34 cellular contexts compared by ENCODE assay signal in the genomic region with DNA sequence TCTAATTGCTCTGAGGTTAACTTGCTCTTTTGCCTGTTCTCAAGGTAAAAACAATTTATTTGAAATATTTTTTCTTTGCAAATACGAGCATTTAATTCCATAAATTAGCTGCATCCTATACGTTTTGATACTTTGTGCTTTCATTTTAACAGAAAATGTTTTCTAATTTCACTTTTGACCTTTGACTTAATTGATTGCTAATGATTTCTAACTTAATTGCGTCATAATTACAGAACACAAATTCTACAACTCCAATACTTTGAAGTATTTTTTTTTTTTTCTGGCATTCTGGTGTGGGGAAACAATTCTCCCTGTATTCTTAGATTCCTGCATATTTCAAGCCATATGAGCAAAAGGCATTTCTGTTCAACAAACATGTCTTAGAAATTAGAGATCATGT.
DNase-seq lines count a peak whose midpoint lies in the region; ATAC-seq, FAIRE-seq and TF ChIP-seq lines count a peak whose summit lies in the region.
"Had no signal": no experiment of that assay in that cellular context is flagged by ENCODE, and none has a peak within 500 bp of the region (broad histone marks: within the 10 kb centered on the region; RNA-seq: fewer than 3 reads in every experiment).

No MANE protein-coding gene starts in this region.

- no peak overlapping the region for H3K23ac ChIP-seq in IMR-90 (ENCODE audit: low read depth, low read length)

- no peak overlapping the region for H4K8ac ChIP-seq in IMR-90 (ENCODE audit: low read depth in 2 of 2, low read length in 2 of 2)

- no TSS peak for BruUV-seq in HepG2 (replicated peaks; lab: Mats Ljungman, UMichigan)
- BruUV-seq in IMR-90 (replicated peaks; lab: Mats Ljungman, UMichigan), result no TSS peak

- H4K20me1 ChIP-seq in HepG2 (ENCODE audit: insufficient read depth, low read length) (no peaks in the 10 kb centered on the region), IMR-90 (ENCODE audit: insufficient read depth, low read length) (no peaks in the 10 kb centered on the region)
- H4K20me1 ChIP-seq: BLaER1; BLaER1 treated with 17β-estradiol and CSF1 and Interleukin-3, amounts not matched to agents 10 nM and 100 nM had no signal

- no peaks in the 10 kb centered on the region for H3K36me3 Mint-ChIP-seq in naive thymus-derived CD8-positive, alpha-beta T cell
- H3K36me3 Mint-ChIP-seq: CD14-positive monocyte; CD4-positive, alpha-beta memory T cell; CD4-positive, CD25-positive, alpha-beta regulatory T cell; CD8-positive, alpha-beta T cell had no signal

- H4K5ac ChIP-seq in IMR-90 (ENCODE audit: low read depth, low read length), result no peak overlapping the region

- TF ChIP-seq EP300 in HepG2 (IDR thresholded peaks at IDR 0.05; ENCODE audit: low read depth in 2 of 2, low read length in 2 of 2) (no peak), HepG2 (CRISPR knock-in tag; IDR thresholded peaks at IDR 0.05; ENCODE audit: borderline replicate concordance) (no peak)

- FAIRE-seq in HepG2 (lab: Jason Lieb, UNC), result no peak
- FAIRE-seq: A549, D721Med had no signal

- H4K91ac ChIP-seq in IMR-90 (ENCODE audit: insufficient read depth, low read depth, low read length), result no peak overlapping the region

- no peak overlapping the region for H2AK5ac ChIP-seq in IMR-90 (ENCODE audit: low read depth, low read length)

- DNase-seq in HepG2 (ENCODE audit: low spot score) (no peak), right lobe of liver (no peak), IMR-90 (no peak), erythroblast (lab: John Stamatoyannopoulos, UW) (no peak)
- no peak for DNase-seq in naive thymus-derived CD8-positive, alpha-beta T cell
- DNase-seq: 8988T; ACHN; AML-193; BE2C; C1 segment of cervical spinal cord; Caco-2; Calu3; CD4-positive, alpha-beta memory T cell; CD4-positive, alpha-beta T cell; CD4-positive, CD25-positive, alpha-beta regulatory T cell; CD8-positive, alpha-beta memory T cell; CD8-positive, alpha-beta T cell; COR-L47; DMS 273 treated with DMSO at 0.1 percent for 48 hours; DMS153; DMS53; DMS79; DMS79 treated with DMSO at 0.1 percent for 48 hours; DND-41; EL had no signal

- H3K9me3 ChIP-seq in HepG2 (ENCODE audit: low read length) (peaks cover 24% of the 10 kb centered on the region), right lobe of liver (no peaks in the 10 kb centered on the region), HEK293 (ENCODE audit: control insufficient read depth, insufficient read depth, low read depth, low read length) (no peaks in the 10 kb centered on the region), IMR-90 (ENCODE audit: control insufficient read depth, insufficient read depth, low read length) (no peaks in the 10 kb centered on the region)
- H3K9me3 ChIP-seq: A549; BE2C; BLaER1; BLaER1 treated with 17β-estradiol and CSF1 and Interleukin-3, amounts not matched to agents 10 nM and 100 nM; Caco-2 had no signal

- POLR2A ChIA-PET in HepG2 (lab: Yijun Ruan, JAX) (no interaction called here), HEK293 (lab: Yijun Ruan, JAX) (no interaction called here), IMR-90 (lab: Charles Lee; ENCODE audit: unreplicated experiment) (no interaction called here)
- POLR2A ChIA-PET in naive thymus-derived CD8-positive, alpha-beta T cell (lab: Charles Lee), result no interaction called here

- TF ChIP-seq RAD21 in HepG2 (CRISPR knock-in tag; IDR thresholded peaks at IDR 0.05) (no peak), IMR-90 (IDR thresholded peaks at IDR 0.05; ENCODE audit: low read length) (no peak)

- 1% methylated on average over 3 of the region's 3 CpGs for WGBS in HepG2 (ENCODE audit: low lambda C conversion rate)
- 49% methylated on average over 3 of the region's 3 CpGs for WGBS in right lobe of liver (ENCODE audit: insufficient coverage, low coverage, low lambda C conversion rate, missing lambda C conversion rate)
- WGBS in IMR-90 (ENCODE audit: extremely low coverage in 2 of 2, insufficient read length in 1 of 2), 2 experiments, result no CpG with 5 or more reads among the region's 3 CpGs

- no peaks in the 10 kb centered on the region for H3K4me1 Mint-ChIP-seq in naive thymus-derived CD8-positive, alpha-beta T cell
- H3K4me1 Mint-ChIP-seq: B cell; CD14-positive monocyte; CD4-positive, alpha-beta memory T cell; CD4-positive, CD25-positive, alpha-beta regulatory T cell; CD8-positive, alpha-beta memory T cell had no signal

- ATAC-seq in HepG2 (no peak), right lobe of liver (no peak), IMR-90 (ENCODE audit: low read depth) (no peak)
- no peak for ATAC-seq in naive thymus-derived CD8-positive, alpha-beta T cell
- ATAC-seq: A549; CD8-positive, alpha-beta T cell had no signal

- no peak overlapping the region for H3K27ac Mint-ChIP-seq in naive thymus-derived CD8-positive, alpha-beta T cell
- H3K27ac Mint-ChIP-seq: B cell; CD14-positive monocyte; CD4-positive, alpha-beta memory T cell; CD4-positive, alpha-beta T cell; CD4-positive, CD25-positive, alpha-beta regulatory T cell; CD8-positive, alpha-beta memory T cell; CD8-positive, alpha-beta T cell had no signal

- no peak overlapping the region for H3K56ac ChIP-seq in IMR-90 (ENCODE audit: extremely low read depth, insufficient read depth, low read length)

- no peak overlapping the region for H3K14ac ChIP-seq in IMR-90 (replicated peaks; ENCODE audit: low read depth, low read length)

- H3K4me1 ChIP-seq in HepG2 (ENCODE audit: insufficient read depth, low read length) (no peaks in the 10 kb centered on the region), right lobe of liver (peaks cover 0 to 7% (median 2%) of the 10 kb centered on the region in 4 donors), HEK293 (ENCODE audit: control insufficient read depth, insufficient read depth, low read length) (no peaks in the 10 kb centered on the region), IMR-90 (ENCODE audit: control insufficient read depth, insufficient read depth, low read length) (no peaks in the 10 kb centered on the region)
- H3K4me1 ChIP-seq: A549; BE2C; BLaER1; BLaER1 treated with 17β-estradiol and CSF1 and Interleukin-3, amounts not matched to agents 10 nM and 100 nM; Caco-2 had no signal

- no peak overlapping the region for H2BK15ac ChIP-seq in IMR-90 (ENCODE audit: low read depth, low read length)

- no peaks in the 10 kb centered on the region for H3K36me3 ChIP-seq in HepG2 (replicated peaks in 1 of 2; ENCODE audit: control insufficient read depth in 1 of 2, insufficient read depth in 2 of 2, low read length in 2 of 2)
- no peaks in the 10 kb centered on the region for H3K36me3 ChIP-seq in right lobe of liver
- H3K36me3 ChIP-seq in HEK293 (ENCODE audit: control insufficient read depth in 2 of 2, insufficient read depth in 1 of 2, low read length in 2 of 2), result no peaks in the 10 kb centered on the region
- H3K36me3 ChIP-seq in IMR-90 (ENCODE audit: control insufficient read depth, insufficient read depth, low read length), result no peaks in the 10 kb centered on the region
- H3K36me3 ChIP-seq: BE2C; BLaER1; BLaER1 treated with 17β-estradiol and CSF1 and Interleukin-3, amounts not matched to agents 10 nM and 100 nM had no signal

- H3K27me3 Mint-ChIP-seq in naive thymus-derived CD8-positive, alpha-beta T cell, result no peaks in the 10 kb centered on the region
- H3K27me3 Mint-ChIP-seq: B cell; CD4-positive, alpha-beta memory T cell; CD4-positive, alpha-beta T cell; CD4-positive, CD25-positive, alpha-beta regulatory T cell; CD8-positive, alpha-beta memory T cell had no signal

- no peak overlapping the region for H3K27ac ChIP-seq in HepG2 (ENCODE audit: extremely low read length, insufficient read depth, low read length)
- H3K27ac ChIP-seq in right lobe of liver, result no peak overlapping the region
- no peak overlapping the region for H3K27ac ChIP-seq in HEK293 (ENCODE audit: extremely low read depth, low read depth, low read length)
- no peak overlapping the region for H3K27ac ChIP-seq in IMR-90 (ENCODE audit: insufficient read depth, low read length)
- H3K27ac ChIP-seq: 22Rv1; A549; BLaER1; BLaER1 treated with 17β-estradiol and CSF1 and Interleukin-3, amounts not matched to agents 10 nM and 100 nM; C4-2B had no signal

- H2AK9ac ChIP-seq in IMR-90 (replicated peaks; ENCODE audit: low read depth, low read length, poor library complexity), result no peak overlapping the region

- no peak overlapping the region for H3K4me3 Mint-ChIP-seq in naive thymus-derived CD8-positive, alpha-beta T cell
- H3K4me3 Mint-ChIP-seq: B cell; CD14-positive monocyte; CD4-positive, alpha-beta memory T cell; CD4-positive, alpha-beta T cell; CD4-positive, CD25-positive, alpha-beta regulatory T cell; CD8-positive, alpha-beta memory T cell; CD8-positive, alpha-beta T cell had no signal

- H2AFZ ChIP-seq in HepG2 (ENCODE audit: low read length) (no peak overlapping the region), IMR-90 (replicated peaks; ENCODE audit: low read length, poor library complexity) (no peak overlapping the region)

- H3K9me3 Mint-ChIP-seq in naive thymus-derived CD8-positive, alpha-beta T cell, result peaks cover 0 to 11% (median 2%) of the 10 kb centered on the region in 9 donors

- H3K18ac ChIP-seq in IMR-90 (ENCODE audit: low read depth, low read length), result no peak overlapping the region

- TF ChIP-seq CTCF in HepG2 (CRISPR knock-in tag; IDR thresholded peaks at IDR 0.05) (no peak), right lobe of liver (IDR thresholded peaks at IDR 0.05) (no peak), HEK293 (tag by site-specific recombination; IDR thresholded peaks at IDR 0.05) (no peak), IMR-90 (conservative IDR thresholded peaks at IDR 0.05; ENCODE audit: low read depth, low read length) (no peak)

- CTCF ChIA-PET in HepG2 (lab: Yijun Ruan, JAX; ENCODE audit: low intra/inter-chr PET ratio, low total read pairs) (no interaction called here), HEK293 (lab: Yijun Ruan, JAX) (no interaction called here), IMR-90 (lab: Yijun Ruan, JAX) (no interaction called here)

- no peak overlapping the region for H3K9ac ChIP-seq in HepG2 (ENCODE audit: insufficient read depth, low read depth, low read length)
- no peak overlapping the region for H3K9ac ChIP-seq in IMR-90 (ENCODE audit: low read depth, low read length)
- H3K9ac ChIP-seq: BLaER1; BLaER1 treated with 17β-estradiol and CSF1 and Interleukin-3, amounts not matched to agents 10 nM and 100 nM had no signal

- in situ Hi-C loops in HepG2 (cut with HindIII; ENCODE audit: extremely low pct_ligation_motif_present, low pct_unique_long_range_greater_than_20kb), result no loop called here
- in situ Hi-C loops in IMR-90 (cut with MboI; ENCODE audit: low sequenced_read_pairs), result no loop called here

- H3K4ac ChIP-seq in IMR-90 (ENCODE audit: low read depth, low read length), result no peak overlapping the region

- no peak for TF ChIP-seq POLR2A in HepG2 (IDR thresholded peaks at IDR 0.05; ENCODE audit: insufficient read depth in 1 of 2, low read depth in 2 of 2, low read length in 2 of 2)
- TF ChIP-seq POLR2A in right lobe of liver (IDR thresholded peaks at IDR 0.05), result no peak
- no peak for TF ChIP-seq POLR2A in IMR-90 (IDR thresholded peaks at IDR 0.05; ENCODE audit: low read depth, low read length)
- TF ChIP-seq POLR2A in erythroblast (IDR thresholded peaks at IDR 0.05; ENCODE audit: low read length), result no peak

- H3K4me3 ChIP-seq in HepG2 (replicated peaks in 1 of 3; ENCODE audit: insufficient read depth in 1 of 3, low read depth in 2 of 3, low read length in 3 of 3) (no peak overlapping the region), right lobe of liver (no peak overlapping the region), HEK293 (ENCODE audit: low read depth, low read length) (no peak overlapping the region), IMR-90 (ENCODE audit: insufficient read depth, low read depth, low read length) (no peak overlapping the region)
- H3K4me3 ChIP-seq: A549; BLaER1; BLaER1 treated with 17β-estradiol and CSF1 and Interleukin-3, amounts not matched to agents 10 nM and 100 nM had no signal

- H3K79me2 ChIP-seq in HepG2 (ENCODE audit: insufficient read depth, low read length), result no peaks in the 10 kb centered on the region

- H3K9me1 ChIP-seq in IMR-90 (ENCODE audit: insufficient read depth, low read length), result no peaks in the 10 kb centered on the region

- H2BK20ac ChIP-seq in IMR-90 (ENCODE audit: low read depth, low read length), result no peak overlapping the region

- H3K27me3 ChIP-seq in HepG2 (ENCODE audit: control insufficient read depth in 1 of 2, insufficient read depth in 2 of 2, low read length in 2 of 2) (no peaks in the 10 kb centered on the region), right lobe of liver (no peaks in the 10 kb centered on the region), IMR-90 (ENCODE audit: control insufficient read depth, insufficient read depth, low read length) (no peaks in the 10 kb centered on the region)
- H3K27me3 ChIP-seq: BE2C; BLaER1; BLaER1 treated with 17β-estradiol and CSF1 and Interleukin-3, amounts not matched to agents 10 nM and 100 nM had no signal

- intact Hi-C loops in HepG2 (cut with micrococcal nuclease; ENCODE audit: unreplicated experiment) (no loop called here), right lobe of liver (cut with DNase I) (no loop called here), IMR-90 (cut with micrococcal nuclease) (no loop called here)

- H3K4me2 ChIP-seq in HepG2 (ENCODE audit: low read depth, low read length) (no peak overlapping the region), IMR-90 (ENCODE audit: low read depth, low read length) (no peak overlapping the region)
- H3K4me2 ChIP-seq: A549; BLaER1; BLaER1 treated with 17β-estradiol and CSF1 and Interleukin-3, amounts not matched to agents 10 nM and 100 nM had no signal

- no peaks in the 10 kb centered on the region for H3K79me1 ChIP-seq in IMR-90 (ENCODE audit: low read depth in 1 of 2, low read length in 2 of 2)

- dilution Hi-C loops in IMR-90 (cut with HindIII; ENCODE audit: low sequenced_read_pairs, unreplicated experiment), result no loop called here

- H2BK120ac ChIP-seq in IMR-90 (ENCODE audit: low read depth, low read length), result no peak overlapping the region

- no peak overlapping the region for H2BK5ac ChIP-seq in IMR-90 (ENCODE audit: low read depth, low read length, poor library complexity, severe bottlenecking)
